8 cellular contexts compared by ENCODE assay signal in genomic region chr2:112500850-112501484, GRCh38. TPM values are rescaled to one million over a fixed set of nuclear protein-coding genes. Genes with fewer than 3 reads are reported as not detected.
A peak's percentile ranks its signal among the peaks of the same experiment; 100 is the strongest.
DNase-seq lines count a peak whose midpoint lies in the region; ATAC-seq and TF ChIP-seq lines count a peak whose summit lies in the region.
"Not testable (repeated sequence)": the region's sequence is repeated elsewhere in the genome, so short reads cannot be mapped to it uniquely, and the experiment has no call there.

No MANE protein-coding gene starts in this region.

- not testable (repeated sequence) for H3K4me3 Mint-ChIP-seq in activated T-cell treated with anti-CD3 and anti-CD28 coated beads, Interleukin-2, amount 50 U/mL, for 4 hours; endothelial cell (ENCODE audit: unreplicated experiment)

- H3K27ac Mint-ChIP-seq in endothelial cell (ENCODE audit: unreplicated experiment), result not testable (repeated sequence)

- 63% methylated on average over 10 of the region's 10 CpGs for WGBS in SK-N-SH (ENCODE audit: low lambda C conversion rate)

- not testable (repeated sequence) for H3K4me1 Mint-ChIP-seq in activated T-cell treated with anti-CD3 and anti-CD28 coated beads, Interleukin-2, amount 50 U/mL, for 4 hours (ENCODE audit: low read depth); endothelial cell (ENCODE audit: unreplicated experiment)

- peaks cover 13% of the 10 kb centered on the region for H3K79me2 ChIP-seq in SK-N-SH (ENCODE audit: insufficient read depth)

- H3K4me1 ChIP-seq in SK-N-SH (ENCODE audit: control insufficient read depth in 1 of 2, insufficient read depth in 2 of 2, low read depth in 1 of 2, low read length in 1 of 2), result not testable (repeated sequence)

- not testable (repeated sequence) for H3K27me3 Mint-ChIP-seq in activated T-cell treated with anti-CD3 and anti-CD28 coated beads, Interleukin-2, amount 50 U/mL, for 4 hours (ENCODE audit: low read depth); endothelial cell (ENCODE audit: unreplicated experiment)

- DNase-seq in AML-193 (lab: John Stamatoyannopoulos, UW) (peak; percentile 30 to 43), NCI-H1092 (lab: John Stamatoyannopoulos, UW) (peak; percentile 19), SK-N-SH (peak; percentile 52), endothelial cell (ENCODE audit: low spot score) (peak; percentile 26), left kidney (ENCODE audit: low read depth, low spot score) (peak; percentile 46)
- peak; percentile 19 for DNase-seq in activated T-cell treated with anti-CD3 and anti-CD28 coated beads, Interleukin-2, amount 50 U/mL, for 4 hours
- peak; percentile 34 to 37 for DNase-seq in stimulated activated CD4-positive, alpha-beta T cell treated with anti-CD3 and anti-CD28 coated beads, Interleukin-2, amount 100 ng/mL, for 24 hours

- H3K27ac ChIP-seq in SK-N-SH (ENCODE audit: low read depth in 2 of 2, low read length in 1 of 2), result not testable (repeated sequence)

- TF ChIP-seq CTCF in SK-N-SH (IDR thresholded peaks at IDR 0.05), result peak; percentile 60
- TF ChIP-seq CTCF in endothelial cell (IDR thresholded peaks at IDR 0.05; ENCODE audit: unreplicated experiment), result peak; percentile 18

- H3K4me2 ChIP-seq in SK-N-SH, result not testable (repeated sequence)

- H3K9me3 Mint-ChIP-seq in activated T-cell treated with anti-CD3 and anti-CD28 coated beads, Interleukin-2, amount 50 U/mL, for 4 hours; endothelial cell (ENCODE audit: unreplicated experiment): not testable (repeated sequence)

- not testable (repeated sequence) for H3K36me3 Mint-ChIP-seq in activated T-cell treated with anti-CD3 and anti-CD28 coated beads, Interleukin-2, amount 50 U/mL, for 4 hours (ENCODE audit: insufficient read depth)
- peaks cover 28% of the 10 kb centered on the region for H3K36me3 Mint-ChIP-seq in endothelial cell (ENCODE audit: low read depth, unreplicated experiment)

- TF ChIP-seq RAD21 in SK-N-SH (IDR thresholded peaks at IDR 0.05; ENCODE audit: low read length), result peak; percentile 62

- not testable (repeated sequence) for H3K9ac ChIP-seq in SK-N-SH

- POLR2A ChIA-PET in SK-N-SH (lab: Yijun Ruan, JAX), result not testable (repeated sequence)

- H2AFZ ChIP-seq in SK-N-SH (ENCODE audit: low read depth), result not testable (repeated sequence)

- not testable (repeated sequence) for H4K20me1 ChIP-seq in SK-N-SH (ENCODE audit: insufficient read depth)

- CTCF ChIA-PET in SK-N-SH (lab: Yijun Ruan, JAX), result interaction anchor here (0.6 to 1.7 kb wide), 7 partner anchors 11 to 242 kb away, joined by 3 to 11 read pairs (median 4); no protein-coding TSS in a partner anchor

- H3K4me3 ChIP-seq in SK-N-SH (ENCODE audit: low read depth in 2 of 2, low read length in 1 of 2), result not testable (repeated sequence)

- TF ChIP-seq EP300 in SK-N-SH (IDR thresholded peaks at IDR 0.05; ENCODE audit: borderline replicate concordance in 1 of 2, low read depth in 1 of 2, low read length in 1 of 2), result not testable (repeated sequence)

- ATAC-seq in GM18907 (IDR thresholded peaks at IDR 0.05; ENCODE audit: unreplicated experiment), result peak; percentile 59
- peak; percentile 46 to 69 for ATAC-seq in activated T-cell treated with anti-CD3 and anti-CD28 coated beads, Interleukin-2, amount 50 U/mL, for 4 hours

- H3K9me2 ChIP-seq in SK-N-SH, result not testable (repeated sequence)

- not testable (repeated sequence) for H3K9me3 ChIP-seq in SK-N-SH

- peaks cover 12 to 25% of the 10 kb centered on the region in 2 experiments for H3K36me3 ChIP-seq in SK-N-SH (replicated peaks in 1 of 2; ENCODE audit: control insufficient read depth in 1 of 2, insufficient read depth in 2 of 2, low read length in 1 of 2)

- H3F3A ChIP-seq in SK-N-SH (replicated peaks; ENCODE audit: insufficient read depth), result not testable (repeated sequence)

- not testable (repeated sequence) for H3K27me3 ChIP-seq in SK-N-SH (ENCODE audit: insufficient read depth)

TF ChIP-seq in SK-N-SH, 30 proteins besides CTCF, POLR2A, EP300 and RAD21:
- peak; percentile 43; the same call in 1 of the 2 replicates for TF ChIP-seq SMC3 (IDR thresholded peaks at IDR 0.05; ENCODE audit: low read depth, low read length)
- peak; percentile 49; the same call in 1 of the 2 replicates for TF ChIP-seq USF1 (IDR thresholded peaks at IDR 0.05; ENCODE audit: borderline replicate concordance, low read depth)
- 0 out of 2 replicates have a peak, but pooled peaks have one; percentile 41 for TF ChIP-seq MAX (IDR thresholded peaks at IDR 0.05; ENCODE audit: low read depth)
TF ChIP-seq in SK-N-SH: peak in this region for 3; not testable (repeated sequence) for 27.

RNA-seq across cellular contexts. Expression of gene TTL, which starts 19.0 kb away (rescaled TPM):
- polyA plus RNA-seq in SK-N-SH (2012; rRNA removed), result 15.4 and 19.6 TPM in 2 replicates
- polyA plus RNA-seq in SK-N-SH (2012; cell fraction: cytosol; rRNA removed), result 20.8 and 23.6 TPM in 2 replicates
- polyA plus RNA-seq in SK-N-SH (2012; cell fraction: nucleus; rRNA removed), result 30.4 and 41.0 TPM in 2 replicates
- 10 to 100 TPM; 26.7 to 31.4 (median 28.6) TPM for total RNA-seq in activated T-cell treated with anti-CD3 and anti-CD28 coated beads, Interleukin-2, amount 50 U/mL, for 4 hours
- total RNA-seq in endothelial cell (ENCODE audit: unreplicated experiment), result 89.9 TPM

RNA-seq across cellular contexts. Expression of gene POLR1B, which starts 41.3 kb away (rescaled TPM):
- 13.4 and 19.1 TPM in 2 replicates for polyA plus RNA-seq in SK-N-SH (2012; rRNA removed)
- 17.1 and 17.9 TPM in 2 replicates for polyA plus RNA-seq in SK-N-SH (2012; cell fraction: cytosol; rRNA removed)
- 22.1 and 23.6 TPM in 2 replicates for polyA plus RNA-seq in SK-N-SH (2012; cell fraction: nucleus; rRNA removed)
- total RNA-seq in activated T-cell treated with anti-CD3 and anti-CD28 coated beads, Interleukin-2, amount 50 U/mL, for 4 hours, result 100 to 1,000 TPM in 1 of 3 donors, 10 to 100 TPM in 2; 79.8 to 104 (median 89.8) TPM
- total RNA-seq in endothelial cell (ENCODE audit: unreplicated experiment), result 22.1 TPM
